2 cellular contexts compared by ENCODE assay signal in the genomic region with DNA sequence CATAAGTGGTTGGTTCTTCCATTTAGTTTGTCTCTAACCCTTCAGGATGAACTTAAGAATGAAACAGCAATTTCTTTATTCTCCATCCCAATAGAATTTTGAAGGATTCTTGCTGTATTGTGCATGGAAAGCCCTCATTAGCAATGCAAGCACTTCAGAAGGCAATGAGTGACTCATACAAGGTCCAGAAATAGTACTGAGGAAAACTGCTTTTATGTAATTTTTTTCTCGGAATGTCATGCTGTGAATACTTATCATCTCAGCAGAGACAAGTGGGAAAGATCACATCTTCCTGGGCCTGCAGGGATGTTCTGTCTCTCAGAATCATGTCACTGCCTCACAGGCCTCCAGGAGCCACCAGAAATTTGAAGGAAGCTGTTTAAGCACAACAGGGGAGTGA.
TF ChIP-seq lines count a peak whose summit lies in the region.

No MANE protein-coding gene starts in this region.

TF ChIP-seq in neural cell, 6 proteins besides CTCF, POLR2A, EP300 and RAD21 (continued from another document):
- TF ChIP-seq POLR2AphosphoS5 (IDR thresholded peaks at IDR 0.05): peak; percentile 88

TF ChIP-seq in HepG2, 621 proteins besides CTCF, POLR2A, EP300 and RAD21 (continued from another document):
- TF ChIP-seq, protein P1, sequence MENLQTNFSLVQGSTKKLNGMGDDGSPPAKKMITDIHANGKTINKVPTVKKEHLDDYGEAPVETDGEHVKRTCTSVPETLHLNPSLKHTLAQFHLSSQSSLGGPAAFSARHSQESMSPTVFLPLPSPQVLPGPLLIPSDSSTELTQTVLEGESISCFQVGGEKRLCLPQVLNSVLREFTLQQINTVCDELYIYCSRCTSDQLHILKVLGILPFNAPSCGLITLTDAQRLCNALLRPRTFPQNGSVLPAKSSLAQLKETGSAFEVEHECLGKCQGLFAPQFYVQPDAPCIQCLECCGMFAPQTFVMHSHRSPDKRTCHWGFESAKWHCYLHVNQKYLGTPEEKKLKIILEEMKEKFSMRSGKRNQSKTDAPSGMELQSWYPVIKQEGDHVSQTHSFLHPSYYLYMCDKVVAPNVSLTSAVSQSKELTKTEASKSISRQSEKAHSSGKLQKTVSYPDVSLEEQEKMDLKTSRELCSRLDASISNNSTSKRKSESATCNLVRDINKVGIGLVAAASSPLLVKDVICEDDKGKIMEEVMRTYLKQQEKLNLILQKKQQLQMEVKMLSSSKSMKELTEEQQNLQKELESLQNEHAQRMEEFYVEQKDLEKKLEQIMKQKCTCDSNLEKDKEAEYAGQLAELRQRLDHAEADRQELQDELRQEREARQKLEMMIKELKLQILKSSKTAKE (CRISPR knock-in tag; IDR thresholded peaks at IDR 0.05; ENCODE audit: borderline replicate concordance): no peak
- no peak for TF ChIP-seq ZNF607 (CRISPR knock-in tag; IDR thresholded peaks at IDR 0.05; ENCODE audit: borderline replicate concordance)
- TF ChIP-seq, protein P2, sequence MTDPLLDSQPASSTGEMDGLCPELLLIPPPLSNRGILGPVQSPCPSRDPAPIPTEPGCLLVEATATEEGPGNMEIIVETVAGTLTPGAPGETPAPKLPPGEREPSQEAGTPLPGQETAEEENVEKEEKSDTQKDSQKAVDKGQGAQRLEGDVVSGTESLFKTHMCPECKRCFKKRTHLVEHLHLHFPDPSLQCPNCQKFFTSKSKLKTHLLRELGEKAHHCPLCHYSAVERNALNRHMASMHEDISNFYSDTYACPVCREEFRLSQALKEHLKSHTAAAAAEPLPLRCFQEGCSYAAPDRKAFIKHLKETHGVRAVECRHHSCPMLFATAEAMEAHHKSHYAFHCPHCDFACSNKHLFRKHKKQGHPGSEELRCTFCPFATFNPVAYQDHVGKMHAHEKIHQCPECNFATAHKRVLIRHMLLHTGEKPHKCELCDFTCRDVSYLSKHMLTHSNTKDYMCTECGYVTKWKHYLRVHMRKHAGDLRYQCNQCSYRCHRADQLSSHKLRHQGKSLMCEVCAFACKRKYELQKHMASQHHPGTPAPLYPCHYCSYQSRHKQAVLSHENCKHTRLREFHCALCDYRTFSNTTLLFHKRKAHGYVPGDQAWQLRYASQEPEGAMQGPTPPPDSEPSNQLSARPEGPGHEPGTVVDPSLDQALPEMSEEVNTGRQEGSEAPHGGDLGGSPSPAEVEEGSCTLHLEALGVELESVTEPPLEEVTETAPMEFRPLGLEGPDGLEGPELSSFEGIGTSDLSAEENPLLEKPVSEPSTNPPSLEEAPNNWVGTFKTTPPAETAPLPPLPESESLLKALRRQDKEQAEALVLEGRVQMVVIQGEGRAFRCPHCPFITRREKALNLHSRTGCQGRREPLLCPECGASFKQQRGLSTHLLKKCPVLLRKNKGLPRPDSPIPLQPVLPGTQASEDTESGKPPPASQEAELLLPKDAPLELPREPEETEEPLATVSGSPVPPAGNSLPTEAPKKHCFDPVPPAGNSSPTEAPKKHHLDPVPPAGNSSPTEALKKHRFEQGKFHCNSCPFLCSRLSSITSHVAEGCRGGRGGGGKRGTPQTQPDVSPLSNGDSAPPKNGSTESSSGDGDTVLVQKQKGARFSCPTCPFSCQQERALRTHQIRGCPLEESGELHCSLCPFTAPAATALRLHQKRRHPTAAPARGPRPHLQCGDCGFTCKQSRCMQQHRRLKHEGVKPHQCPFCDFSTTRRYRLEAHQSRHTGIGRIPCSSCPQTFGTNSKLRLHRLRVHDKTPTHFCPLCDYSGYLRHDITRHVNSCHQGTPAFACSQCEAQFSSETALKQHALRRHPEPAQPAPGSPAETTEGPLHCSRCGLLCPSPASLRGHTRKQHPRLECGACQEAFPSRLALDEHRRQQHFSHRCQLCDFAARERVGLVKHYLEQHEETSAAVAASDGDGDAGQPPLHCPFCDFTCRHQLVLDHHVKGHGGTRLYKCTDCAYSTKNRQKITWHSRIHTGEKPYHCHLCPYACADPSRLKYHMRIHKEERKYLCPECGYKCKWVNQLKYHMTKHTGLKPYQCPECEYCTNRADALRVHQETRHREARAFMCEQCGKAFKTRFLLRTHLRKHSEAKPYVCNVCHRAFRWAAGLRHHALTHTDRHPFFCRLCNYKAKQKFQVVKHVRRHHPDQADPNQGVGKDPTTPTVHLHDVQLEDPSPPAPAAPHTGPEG (CRISPR knock-in tag; IDR thresholded peaks at IDR 0.05): no peak
- no peak for TF ChIP-seq WIZ (CRISPR knock-in tag; IDR thresholded peaks at IDR 0.05)
TF ChIP-seq in HepG2: peak in this region for 0.
